Comparison of ENCODE assay signal across 13 cellular contexts in genomic region chr20:49591217-49591865, GRCh38. TPM values are rescaled to one million over a fixed set of nuclear protein-coding genes. Genes with fewer than 3 reads are reported as not detected.
DNase-seq lines count a peak whose midpoint lies in the region; ATAC-seq and TF ChIP-seq lines count a peak whose summit lies in the region.
"Had no signal": no experiment of that assay in that cellular context is flagged by ENCODE, and none has a peak within 500 bp of the region (broad histone marks: within the 10 kb centered on the region; RNA-seq: fewer than 3 reads in every experiment).

No MANE protein-coding gene starts in this region.

- no peaks in the 10 kb centered on the region for H3K27me3 ChIP-seq in CD4-positive, CD25-positive, alpha-beta regulatory T cell (ENCODE audit: control insufficient read depth, insufficient read depth, low read length)
- H3K27me3 ChIP-seq in esophagus squamous epithelium (peaks cover 0 to 9% (median 0%) of the 10 kb centered on the region in 4 donors), neural progenitor cell (no peaks in the 10 kb centered on the region)
- H3K27me3 ChIP-seq: transverse colon had no signal

- ATAC-seq in CD4-positive, CD25-positive, alpha-beta regulatory T cell (ENCODE audit: low read depth in 2 of 2), result no peak
- no peak for ATAC-seq in HG02642 (IDR thresholded peaks at IDR 0.05; ENCODE audit: poor library complexity, unreplicated experiment)
- no peak for ATAC-seq in GM18868 (IDR thresholded peaks at IDR 0.05; ENCODE audit: unreplicated experiment)
- ATAC-seq in HG02973 (IDR thresholded peaks at IDR 0.05; ENCODE audit: unreplicated experiment), result no peak

- H3K36me3 Mint-ChIP-seq in CD4-positive, CD25-positive, alpha-beta regulatory T cell, result no peaks in the 10 kb centered on the region
- no peaks in the 10 kb centered on the region for H3K36me3 Mint-ChIP-seq in neural progenitor cell

- 58 to 63% methylated on average over 4 of the region's 4 CpGs for WGBS in esophagus squamous epithelium, 2 donors

- H3K4me1 Mint-ChIP-seq in CD4-positive, CD25-positive, alpha-beta regulatory T cell, result peaks cover 16 to 59% (median 35%) of the 10 kb centered on the region in 4 donors
- peaks cover 22% of the 10 kb centered on the region for H3K4me1 Mint-ChIP-seq in neural progenitor cell

- no peak overlapping the region for H2AFZ ChIP-seq in neural progenitor cell (replicated peaks)

- peaks cover 10% of the 10 kb centered on the region for H3F3A ChIP-seq in neural progenitor cell (ENCODE audit: low read depth)

- no peak overlapping the region for H3K4me3 Mint-ChIP-seq in CD4-positive, CD25-positive, alpha-beta regulatory T cell
- no peak overlapping the region for H3K4me3 Mint-ChIP-seq in neural progenitor cell
- H3K4me3 Mint-ChIP-seq: H9 had no signal

- no peaks in the 10 kb centered on the region for H3K36me3 ChIP-seq in CD4-positive, CD25-positive, alpha-beta regulatory T cell (ENCODE audit: control insufficient read depth, insufficient read depth, low read length)
- H3K36me3 ChIP-seq in esophagus squamous epithelium (no peaks in the 10 kb centered on the region), neural progenitor cell (no peaks in the 10 kb centered on the region)
- H3K36me3 ChIP-seq: transverse colon had no signal

- H3K27ac Mint-ChIP-seq in CD4-positive, CD25-positive, alpha-beta regulatory T cell, result peak overlapping the region; percentile 45 to 83 (median 45)
- no peak overlapping the region for H3K27ac Mint-ChIP-seq in neural progenitor cell
- H3K27ac Mint-ChIP-seq: H9 had no signal

- no peaks in the 10 kb centered on the region for H3K27me3 Mint-ChIP-seq in CD4-positive, CD25-positive, alpha-beta regulatory T cell
- H3K27me3 Mint-ChIP-seq in neural progenitor cell (ENCODE audit: insufficient read depth, low read depth), result peaks cover 12% of the 10 kb centered on the region

- H3K4me3 ChIP-seq in CD4-positive, CD25-positive, alpha-beta regulatory T cell (ENCODE audit: low read depth, low read length), result no peak overlapping the region
- H3K4me3 ChIP-seq in esophagus squamous epithelium (no peak overlapping the region), neural progenitor cell (no peak overlapping the region)
- H3K4me3 ChIP-seq: lung, transverse colon had no signal

- no peaks in the 10 kb centered on the region for H4K20me1 ChIP-seq in neural progenitor cell (ENCODE audit: low read depth)

- intact Hi-C loops in esophagus squamous epithelium (cut with DNase I), result no loop called here

- no peaks in the 10 kb centered on the region for H3K9me3 ChIP-seq in CD4-positive, CD25-positive, alpha-beta regulatory T cell (ENCODE audit: control insufficient read depth in 2 of 2, low read length in 2 of 2)
- H3K9me3 ChIP-seq in esophagus squamous epithelium, result no peaks in the 10 kb centered on the region
- H3K9me3 ChIP-seq in neural progenitor cell (ENCODE audit: low read depth), result no peaks in the 10 kb centered on the region
- H3K9me3 ChIP-seq: transverse colon had no signal

- H3K9ac ChIP-seq in neural progenitor cell, result peak overlapping the region; percentile 19

- H3K9me3 Mint-ChIP-seq in CD4-positive, CD25-positive, alpha-beta regulatory T cell, result peaks cover 0 to 2% (median 0%) of the 10 kb centered on the region in 7 donors
- no peaks in the 10 kb centered on the region for H3K9me3 Mint-ChIP-seq in neural progenitor cell
- H3K9me3 Mint-ChIP-seq: H9 had no signal

- H3K4me2 ChIP-seq in neural progenitor cell, result no peak overlapping the region

- no peaks in the 10 kb centered on the region for H3K79me2 ChIP-seq in neural progenitor cell (ENCODE audit: low read depth)

- no peak overlapping the region for H3K27ac ChIP-seq in CD4-positive, CD25-positive, alpha-beta regulatory T cell (ENCODE audit: insufficient read depth, low read length, poor library complexity, severe bottlenecking)
- peak overlapping the region in 3 of 4 donors; percentile 24 to 89 (median 84) for H3K27ac ChIP-seq in esophagus squamous epithelium
- no peak overlapping the region for H3K27ac ChIP-seq in neural progenitor cell

- peak in 1 of 3 donors; percentile 81 for DNase-seq in CD4-positive, CD25-positive, alpha-beta regulatory T cell
- DNase-seq in UCSD-AML1 (lab: John Stamatoyannopoulos, UW; ENCODE audit: unreplicated experiment) (peak; percentile 25), esophagus squamous epithelium (lab: John Stamatoyannopoulos, UW) (no peak), neural progenitor cell (ENCODE audit: low spot score) (no peak), LoVo (ENCODE audit: low spot score) (no peak)
- DNase-seq: H9, NCI-H1694, transverse colon had no signal

- TF ChIP-seq CTCF in esophagus squamous epithelium (IDR thresholded peaks at IDR 0.05), result no peak
- TF ChIP-seq CTCF in neural progenitor cell (IDR thresholded peaks at IDR 0.05), result no peak

- TF ChIP-seq POLR2A in esophagus squamous epithelium (IDR thresholded peaks at IDR 0.05), result no peak

- peaks cover 42% of the 10 kb centered on the region for H3K4me1 ChIP-seq in CD4-positive, CD25-positive, alpha-beta regulatory T cell (ENCODE audit: control insufficient read depth, insufficient read depth, low read length, poor library complexity, severe bottlenecking)
- peaks cover 8 to 58% (median 32%) of the 10 kb centered on the region in 3 donors for H3K4me1 ChIP-seq in esophagus squamous epithelium
- H3K4me1 ChIP-seq in neural progenitor cell, result peaks cover 7% of the 10 kb centered on the region

RNA-seq across cellular contexts. Expression of gene PTGIS, which starts 23.4 kb away (rescaled TPM):
- not detected for total RNA-seq in CD4-positive, CD25-positive, alpha-beta regulatory T cell
- polyA plus RNA-seq in CD4-positive, CD25-positive, alpha-beta regulatory T cell, result not detected
- total RNA-seq in esophagus squamous epithelium (10 to 100 TPM in 2 of 4 donors, 1 to 10 TPM in 2; 1.6 to 34.1 (median 8.6) TPM), neural progenitor cell (ENCODE audit: low replicate concordance) (31.3 and 35.6 TPM in 2 replicates)
- total RNA-seq: epithelial cell of proximal tubule had no signal

Comparison
In these comparisons a context has a peak if more than half of its experiments do, and no peak if none do; other contexts are left out.
1. H3K27ac ChIP-seq: peak in esophagus squamous epithelium (3 of 4); none in CD4-positive, CD25-positive, alpha-beta regulatory T cell (single experiment) and neural progenitor cell (single experiment).